Comparison of ENCODE assay signal across 25 cellular contexts in the genomic region with DNA sequence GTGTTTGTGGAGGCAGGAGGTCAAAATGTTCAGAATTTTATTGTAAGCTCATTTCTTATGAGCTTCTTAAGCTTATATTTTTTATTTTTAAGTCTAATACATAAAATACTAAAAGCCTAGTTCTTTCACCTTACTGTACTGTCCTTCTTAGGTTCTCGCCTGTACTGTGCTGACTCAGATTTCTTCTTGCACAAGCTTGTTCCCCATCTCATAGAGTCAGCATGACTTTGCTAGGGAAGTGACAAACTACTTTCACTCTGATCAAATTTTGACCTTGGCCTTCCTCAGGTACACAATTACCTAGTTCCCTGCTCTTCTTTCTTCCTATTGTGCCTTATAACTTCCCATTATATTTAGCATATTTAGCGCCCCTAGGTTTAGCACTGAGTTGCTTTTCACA.
"Had no signal": no experiment of that assay in that cellular context is flagged by ENCODE, and none has a peak within 500 bp of the region (broad histone marks: within the 10 kb centered on the region; RNA-seq: fewer than 3 reads in every experiment).

No MANE protein-coding gene starts in this region.

- H3K4me1 ChIP-seq: colonic mucosa, lower lobe of right lung, parathyroid adenoma, psoas muscle, spleen, testis, tibial artery had no signal

- H3K27ac Mint-ChIP-seq: dendritic cell treated with granulocyte-macrophage colony-stimulating factor and Interleukin-4, amounts not matched to agents 40 ng/mL and 50 ng/mL, for 4 days; endodermal cell; immature natural killer cell; memory B cell; natural killer cell treated with Interleukin-12 subunit alpha and Interleukin-12 subunit beta and Interleukin-15 and Interleukin-18, amount 100 ng/mL, for 72 hours; stimulated activated memory B cell treated with anti-CD40 and anti-IgM and Interleukin-4, amounts not matched to agents 10 μg/mL and 1 μg/mL and 100 μg/mL, for 72 hours; type B pancreatic cell had no signal

- H3K27ac ChIP-seq: colonic mucosa, lower lobe of right lung, parathyroid adenoma, psoas muscle, skin epidermis, testis, tibial artery had no signal

- H3K4me3 Mint-ChIP-seq: dendritic cell treated with granulocyte-macrophage colony-stimulating factor and Interleukin-4, amounts not matched to agents 40 ng/mL and 50 ng/mL, for 4 days; endodermal cell; immature natural killer cell; memory B cell; natural killer cell treated with Interleukin-12 subunit alpha and Interleukin-12 subunit beta and Interleukin-15 and Interleukin-18, amount 100 ng/mL, for 72 hours; neural crest cell; stimulated activated memory B cell treated with anti-CD40 and anti-IgM and Interleukin-4, amounts not matched to agents 10 μg/mL and 1 μg/mL and 100 μg/mL, for 72 hours; type B pancreatic cell had no signal

- H3K36me3 Mint-ChIP-seq: immature natural killer cell; natural killer cell treated with Interleukin-12 subunit alpha and Interleukin-12 subunit beta and Interleukin-15 and Interleukin-18, amount 100 ng/mL, for 72 hours had no signal

- DNase-seq: colonic mucosa; effector CD8-positive, alpha-beta T cell; endodermal cell; hypothalamus; immature natural killer cell; islet precursor cell; kidney glomerular epithelial cell; left ventricle myocardium superior; lower lobe of right lung; psoas muscle; right cardiac atrium; spleen; stimulated activated CD4-positive, alpha-beta T cell treated with anti-CD3 and anti-CD28 coated beads, Interleukin-4, amount 100 ng/mL, for 4 hours; stimulated activated naive CD8-positive, alpha-beta T cell treated with anti-CD3 and anti-CD28 coated beads, Interleukin-15, Interleukin-2, amounts not matched to agents 100 U/mL and 50 U/mL, for 24 hours; substantia nigra; testis; tibial artery had no signal

- H3K4me3 ChIP-seq: colonic mucosa, lower lobe of right lung, psoas muscle, skin epidermis, spleen, testis, tibial artery had no signal

- H3K4me1 Mint-ChIP-seq: endodermal cell; immature natural killer cell; memory B cell; neural crest cell; stimulated activated memory B cell treated with anti-CD40 and anti-IgM and Interleukin-4, amounts not matched to agents 10 μg/mL and 1 μg/mL and 100 μg/mL, for 72 hours had no signal

- H3K9me3 ChIP-seq: colonic mucosa, testis had no signal

- H3K36me3 ChIP-seq: colonic mucosa, lower lobe of right lung, spleen, tibial artery had no signal

- ATAC-seq: left ventricle myocardium superior; lower lobe of right lung; natural killer cell treated with Interleukin-12 subunit alpha and Interleukin-12 subunit beta and Interleukin-15 and Interleukin-18, amount 100 ng/mL, for 72 hours; psoas muscle; right cardiac atrium; stimulated activated memory B cell treated with anti-CD40 and anti-IgM and Interleukin-4, amounts not matched to agents 10 μg/mL and 1 μg/mL and 100 μg/mL, for 72 hours; stimulated activated naive CD8-positive, alpha-beta T cell treated with anti-CD3 and anti-CD28 coated beads, Interleukin-15, Interleukin-2, amounts not matched to agents 100 U/mL and 50 U/mL, for 24 hours had no signal

- H3K27me3 ChIP-seq: colonic mucosa, spleen, testis, tibial artery had no signal

- H3K27me3 Mint-ChIP-seq: dendritic cell treated with granulocyte-macrophage colony-stimulating factor and Interleukin-4, amounts not matched to agents 40 ng/mL and 50 ng/mL, for 4 days; stimulated activated memory B cell treated with anti-CD40 and anti-IgM and Interleukin-4, amounts not matched to agents 10 μg/mL and 1 μg/mL and 100 μg/mL, for 72 hours had no signal
